18 cellular contexts compared by ENCODE assay signal in genomic region chr22:20180640-20181039, GRCh38. TPM values are rescaled to one million over a fixed set of nuclear protein-coding genes. Genes with fewer than 3 reads are reported as not detected.
"Had no signal": no experiment of that assay in that cellular context is flagged by ENCODE, and none has a peak within 500 bp of the region (broad histone marks: within the 10 kb centered on the region; RNA-seq: fewer than 3 reads in every experiment).

No MANE protein-coding gene starts in this region.

- H3K36me3 ChIP-seq: gastrocnemius medialis, left ventricle myocardium inferior, thoracic aorta had no signal

- H3K9me3 ChIP-seq: gastrocnemius medialis, left ventricle myocardium inferior, thoracic aorta had no signal

- H3K27me3 ChIP-seq: gastrocnemius medialis had no signal

- H3K27ac Mint-ChIP-seq: activated T-helper 2 cell treated with anti-CD3 and anti-CD28 coated beads, Interferon-gamma antibody, Interleukin-2, Interleukin-4, amounts not matched to agents 10 μg/mL and 5 μg/mL and 100 μg/mL, durations not matched to agents 14 hours and 24 hours and 36 hours; progenitor cell of endocrine pancreas; T-helper 1 cell treated with Interleukin-12 subunit alpha and Interleukin-12 subunit beta and Interleukin-4 antibody, amounts not matched to agents 30 μg/mL and 1 μg/mL, for 36 hours had no signal

- ATAC-seq: gastrocnemius medialis, right cardiac atrium had no signal

- H3K4me1 ChIP-seq: gastrocnemius medialis, left ventricle myocardium inferior had no signal

- H3K27ac ChIP-seq: gastrocnemius medialis, left ventricle myocardium inferior, skin epidermis, thoracic aorta had no signal

- H3K4me3 Mint-ChIP-seq: T-helper 1 cell treated with Interleukin-12 subunit alpha and Interleukin-12 subunit beta and Interleukin-4 antibody, amounts not matched to agents 30 μg/mL and 1 μg/mL, for 36 hours had no signal

- DNase-seq: activated CD4-positive, alpha-beta T cell treated with anti-CD3 and anti-CD28 coated beads, Interleukin-2, amount 50 U/mL, for 4 hours; activated CD4-positive, CD25-positive, alpha-beta regulatory T cell treated with anti-CD3 and anti-CD28 coated beads, Interleukin-2, amount 50 U/mL, for 72 hours; activated naive CD4-positive, alpha-beta T cell treated with Interleukin-2 at 50 U/mL for 16 hours; activated T-cell treated with anti-CD3 and anti-CD28 coated beads for 4 hours; aorta; cortex of kidney; effector CD4-positive, alpha-beta T cell; gastrocnemius medialis; head of caudate nucleus; left ventricle myocardium inferior; mammary epithelial cell; occipital lobe; right cardiac atrium had no signal

- H3K9me3 Mint-ChIP-seq: activated T-helper 2 cell treated with anti-CD3 and anti-CD28 coated beads, Interferon-gamma antibody, Interleukin-2, Interleukin-4, amounts not matched to agents 10 μg/mL and 5 μg/mL and 100 μg/mL, durations not matched to agents 14 hours and 24 hours and 36 hours; T-helper 1 cell treated with Interleukin-12 subunit alpha and Interleukin-12 subunit beta and Interleukin-4 antibody, amounts not matched to agents 30 μg/mL and 1 μg/mL, for 36 hours had no signal

- H3K27me3 Mint-ChIP-seq: progenitor cell of endocrine pancreas had no signal

- H3K4me3 ChIP-seq: gastrocnemius medialis, left ventricle myocardium inferior, skin epidermis, thoracic aorta had no signal

RNA-seq across cellular contexts. Expression of gene CCDC188, which starts 29.8 kb away (rescaled TPM):
- total RNA-seq: left ventricle myocardium inferior, occipital lobe, thoracic aorta had no signal
